ENCODE assay signal across 23 cellular contexts in the genomic region with DNA sequence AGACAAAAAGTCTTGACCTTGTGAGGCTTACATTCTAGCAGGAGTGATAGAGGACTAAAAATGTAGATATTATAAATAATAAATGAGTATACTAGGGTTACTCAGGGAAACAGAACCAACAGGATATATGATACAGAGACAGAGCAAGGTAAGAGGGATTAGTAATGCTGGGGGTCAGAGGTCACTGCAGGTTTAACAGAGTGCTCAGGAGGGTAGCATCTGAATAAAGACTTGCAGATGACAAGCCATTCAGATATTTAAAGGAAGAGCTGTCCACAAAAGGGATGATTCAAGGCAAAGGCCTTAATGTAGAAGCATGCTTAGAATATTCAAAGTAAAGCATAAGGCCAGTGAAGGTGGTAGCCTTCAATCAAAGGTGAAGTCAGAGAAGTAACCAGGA.
"Had no signal": no experiment of that assay in that cellular context is flagged by ENCODE, and none has a peak within 500 bp of the region (broad histone marks: within the 10 kb centered on the region; RNA-seq: fewer than 3 reads in every experiment).

No MANE protein-coding gene starts in this region.

- H3K9me3 ChIP-seq: SK-N-SH had no signal

- H3K27ac ChIP-seq: HL-60, KMS-11 had no signal

- DNase-seq: Kasumi-1, NCI-H1092, NCI-H1105 treated with DMSO at 0.1 percent for 48 hours, NCI-H1417 treated with DMSO at 0.1 percent for 48 hours, NCI-H146, NCI-H1694 treated with DMSO at 0.1 percent for 48 hours, NCI-H1930, NCI-H2081, NCI-H2107, NCI-H2227 treated with DMSO at 0.1 percent for 48 hours, NCI-H524, NCI-H526 treated with DMSO at 0.1 percent for 48 hours, NCI-H748 treated with DMSO at 0.1 percent for 48 hours, RPMI8226, SHP77, SK-N-SH, SW 1271 had no signal

- H3K27me3 Mint-ChIP-seq: IgD-negative memory B cell had no signal

- H3K4me1 Mint-ChIP-seq: IgD-negative memory B cell had no signal

- FAIRE-seq: HTR-8/SVneo, K562, RCC 7860 had no signal

- ATAC-seq: K562 had no signal

- H3K36me3 Mint-ChIP-seq: IgD-negative memory B cell had no signal

- H3K27ac Mint-ChIP-seq: IgD-negative memory B cell had no signal

- H3K4me3 ChIP-seq: K562 had no signal

- H3K9me3 Mint-ChIP-seq: IgD-negative memory B cell had no signal

- H3K4me3 Mint-ChIP-seq: IgD-negative memory B cell had no signal
